In genomic region chr6:75300206-75300605, GRCh38 we compare ENCODE assay signal across 31 cellular contexts. TPM values are rescaled to one million over a fixed set of nuclear protein-coding genes. Genes with fewer than 3 reads are reported as not detected.
A peak's percentile ranks its signal among the peaks of the same experiment; 100 is the strongest.
DNase-seq lines count a peak whose midpoint lies in the region; ATAC-seq and TF ChIP-seq lines count a peak whose summit lies in the region.
"Had no signal": no experiment of that assay in that cellular context is flagged by ENCODE, and none has a peak within 500 bp of the region (broad histone marks: within the 10 kb centered on the region; RNA-seq: fewer than 3 reads in every experiment).

No MANE protein-coding gene starts in this region.

- H3K4me2 ChIP-seq in GM23338 (peak overlapping the region; percentile 28; the same call in 1 of the 2 replicates), mesendoderm (ENCODE audit: low read length) (no peak overlapping the region)

- H3K27me3 ChIP-seq in GM23338 (ENCODE audit: insufficient read depth) = no peaks in the 10 kb centered on the region
- H3K27me3 ChIP-seq in mesendoderm (ENCODE audit: insufficient read depth, low read length, poor library complexity) = no peaks in the 10 kb centered on the region
- no peaks in the 10 kb centered on the region for H3K27me3 ChIP-seq in stomach
- no peaks in the 10 kb centered on the region; the same call in 1 of the 2 replicates for H3K27me3 ChIP-seq in SJCRH30
- H3K27me3 ChIP-seq: adrenal gland, body of pancreas had no signal

- H3K9me3 Mint-ChIP-seq in GM23338 = no peaks in the 10 kb centered on the region
- no peaks in the 10 kb centered on the region for H3K9me3 Mint-ChIP-seq in chondrocyte (ENCODE audit: low read depth)
- H3K9me3 Mint-ChIP-seq: activated CD4-positive, alpha-beta memory T cell treated with anti-CD3 and anti-CD28 coated beads, Interleukin-2, amount 10 ng/mL, durations not matched to agents 7 days and 5 days; activated naive CD4-positive, alpha-beta T cell treated with anti-CD3 and anti-CD28 coated beads, Interleukin-2, amount 10 ng/mL, durations not matched to agents 7 days and 5 days; activated T-helper 1 cell treated with anti-CD3 and anti-CD28 coated beads, Interleukin-12 subunit alpha, Interleukin-12 subunit beta, Interleukin-2, Interleukin-4 antibody, amounts not matched to agents 30 ng/mL and 10 ng/mL and 1 ng/mL, durations not matched to agents 14 hours and 24 hours and 36 hours; immature natural killer cell; naive thymus-derived CD4-positive, alpha-beta T cell had no signal

- no peaks in the 10 kb centered on the region for H3K79me1 ChIP-seq in mesendoderm (ENCODE audit: low read length)

- no peak overlapping the region for H3K4me3 Mint-ChIP-seq in GM23338
- no peak overlapping the region for H3K4me3 Mint-ChIP-seq in chondrocyte (ENCODE audit: unreplicated experiment)
- H3K4me3 Mint-ChIP-seq: activated CD4-positive, alpha-beta memory T cell treated with anti-CD3 and anti-CD28 coated beads, Interleukin-2, amount 10 ng/mL, durations not matched to agents 7 days and 5 days; activated naive CD4-positive, alpha-beta T cell treated with anti-CD3 and anti-CD28 coated beads, Interleukin-2, amount 10 ng/mL, durations not matched to agents 7 days and 5 days; activated T-helper 1 cell treated with anti-CD3 and anti-CD28 coated beads, Interleukin-12 subunit alpha, Interleukin-12 subunit beta, Interleukin-2, Interleukin-4 antibody, amounts not matched to agents 30 ng/mL and 10 ng/mL and 1 ng/mL, durations not matched to agents 14 hours and 24 hours and 36 hours; immature natural killer cell; naive thymus-derived CD4-positive, alpha-beta T cell had no signal

- H3K9me3 ChIP-seq in stomach = no peaks in the 10 kb centered on the region
- H3K9me3 ChIP-seq in SJCRH30 (replicated peaks) = no peaks in the 10 kb centered on the region
- H3K9me3 ChIP-seq: adrenal gland had no signal

- no CpG with 5 or more reads among the region's 2 CpGs for WGBS in mesendoderm (ENCODE audit: extremely low coverage, insufficient coverage, low lambda C conversion rate)
- WGBS in stomach, 5 donors = 52 to 60% (median 55%) methylated on average over 2 of the region's 2 CpGs

- no peak for TF ChIP-seq CTCF in GM23338 (conservative IDR thresholded peaks at IDR 0.05; ENCODE audit: low read depth in 2 of 2)
- TF ChIP-seq CTCF in chondrocyte (IDR thresholded peaks at IDR 0.05) = no peak
- TF ChIP-seq CTCF in stomach (IDR thresholded peaks at IDR 0.05) = no peak

- no peak overlapping the region for H3K56ac ChIP-seq in mesendoderm (ENCODE audit: low read length)

- H3K27ac Mint-ChIP-seq in GM23338 = peak overlapping the region; percentile 60
- H3K27ac Mint-ChIP-seq in chondrocyte (ENCODE audit: unreplicated experiment) = peak overlapping the region; percentile 94
- H3K27ac Mint-ChIP-seq: activated CD4-positive, alpha-beta memory T cell treated with anti-CD3 and anti-CD28 coated beads, Interleukin-2, amount 10 ng/mL, durations not matched to agents 7 days and 5 days; activated naive CD4-positive, alpha-beta T cell treated with anti-CD3 and anti-CD28 coated beads, Interleukin-2, amount 10 ng/mL, durations not matched to agents 7 days and 5 days; activated T-helper 1 cell treated with anti-CD3 and anti-CD28 coated beads, Interleukin-12 subunit alpha, Interleukin-12 subunit beta, Interleukin-2, Interleukin-4 antibody, amounts not matched to agents 30 ng/mL and 10 ng/mL and 1 ng/mL, durations not matched to agents 14 hours and 24 hours and 36 hours; immature natural killer cell; naive thymus-derived CD4-positive, alpha-beta T cell had no signal

- H3F3A ChIP-seq in GM23338 (replicated peaks; ENCODE audit: low read depth) = no peaks in the 10 kb centered on the region

- no peak overlapping the region for H3K18ac ChIP-seq in mesendoderm (ENCODE audit: low read length)

- H2AK5ac ChIP-seq in mesendoderm (ENCODE audit: low read length) = no peak overlapping the region

- DNase-seq in GM23338 (ENCODE audit: low spot score) (no peak), chondrocyte (ENCODE audit: low spot score) (no peak), mesendoderm (peak; percentile 18), stomach (no peak), SJCRH30 (no peak), SHP77 (lab: John Stamatoyannopoulos, UW) (no peak), germinal center (ENCODE audit: low spot score) (no peak)
- DNase-seq: activated CD4-positive, alpha-beta memory T cell treated with anti-CD3 and anti-CD28 coated beads, Interleukin-2, amount 10 ng/mL, durations not matched to agents 7 days and 5 days; activated CD4-positive, CD25-positive, alpha-beta regulatory T cell treated with anti-CD3 and anti-CD28 coated beads, Interleukin-2, amount 50 U/mL, for 72 hours; activated CD8-positive, alpha-beta memory T cell treated with anti-CD3 and anti-CD28 coated beads, Interleukin-2, amount 50 U/mL, for 48 hours; activated naive CD4-positive, alpha-beta T cell treated with anti-CD3 and anti-CD28 coated beads, Interleukin-2, amount 10 ng/mL, durations not matched to agents 7 days and 5 days; adrenal gland; body of pancreas; Calu3; DMS79 treated with DMSO at 0.1 percent for 48 hours; GF-D8; immature natural killer cell; left colon; MM.1S; naive thymus-derived CD4-positive, alpha-beta T cell; NCI-H1436; NCI-H2081 treated with DMSO at 0.1 percent for 48 hours; NCI-H226; occipital lobe; SHP77 treated with DMSO at 0.1 percent for 48 hours; stimulated activated CD4-positive, alpha-beta T cell treated with anti-CD3 and anti-CD28 coated beads, Interleukin-15, amount 100 ng/mL, for 24 hours; stimulated activated CD4-positive, alpha-beta T cell treated with anti-CD3 and anti-CD28 coated beads, Interleukin-4, amount 100 ng/mL, for 4 hours; trophoblast cell had no signal

- H3K36me3 ChIP-seq in GM23338 (ENCODE audit: insufficient read depth) (no peaks in the 10 kb centered on the region), mesendoderm (ENCODE audit: control insufficient read depth, insufficient read depth, low read length) (no peaks in the 10 kb centered on the region), stomach (no peaks in the 10 kb centered on the region), SJCRH30 (no peaks in the 10 kb centered on the region)
- H3K36me3 ChIP-seq: adrenal gland had no signal

- H4K8ac ChIP-seq in mesendoderm (ENCODE audit: low read depth, low read length) = no peak overlapping the region

- no peaks in the 10 kb centered on the region for H3K36me3 Mint-ChIP-seq in GM23338 (ENCODE audit: low read depth)
- H3K36me3 Mint-ChIP-seq in chondrocyte (ENCODE audit: low read depth) = no peaks in the 10 kb centered on the region
- H3K36me3 Mint-ChIP-seq: activated naive CD4-positive, alpha-beta T cell treated with anti-CD3 and anti-CD28 coated beads, Interleukin-2, amount 10 ng/mL, durations not matched to agents 7 days and 5 days; immature natural killer cell; naive thymus-derived CD4-positive, alpha-beta T cell had no signal

- no peak overlapping the region for H3K23ac ChIP-seq in mesendoderm (ENCODE audit: low read length)

- H3K27ac ChIP-seq in GM23338 (ENCODE audit: low read depth) (no peak overlapping the region), mesendoderm (ENCODE audit: low read depth, low read length) (no peak overlapping the region), stomach (peak overlapping the region in 4 of 5 donors; percentile 15 to 44 (median 18)), SJCRH30 (no peak overlapping the region)
- H3K27ac ChIP-seq: adrenal gland, body of pancreas had no signal

- intact Hi-C loops in stomach (cut with DNase I; ENCODE audit: low total_unique reads) = no loop called here

- no peak overlapping the region for H2BK5ac ChIP-seq in mesendoderm (ENCODE audit: low read length)

- no peak for TF ChIP-seq POLR2A in stomach (IDR thresholded peaks at IDR 0.05)

- ATAC-seq in GM23338 (peak; percentile 66), GM18868 (IDR thresholded peaks at IDR 0.05; ENCODE audit: unreplicated experiment) (no peak)
- ATAC-seq: body of pancreas; left colon; naive thymus-derived CD4-positive, alpha-beta T cell; Panc1 had no signal

- no peak overlapping the region for H4K5ac ChIP-seq in mesendoderm (ENCODE audit: low read length)

- H3K4me1 Mint-ChIP-seq in GM23338 = peaks cover 13% of the 10 kb centered on the region
- peaks cover 18% of the 10 kb centered on the region for H3K4me1 Mint-ChIP-seq in chondrocyte (ENCODE audit: low read depth)
- H3K4me1 Mint-ChIP-seq: activated CD4-positive, alpha-beta memory T cell treated with anti-CD3 and anti-CD28 coated beads, Interleukin-2, amount 10 ng/mL, durations not matched to agents 7 days and 5 days; activated naive CD4-positive, alpha-beta T cell treated with anti-CD3 and anti-CD28 coated beads, Interleukin-2, amount 10 ng/mL, durations not matched to agents 7 days and 5 days; immature natural killer cell had no signal

- H2AFZ ChIP-seq in GM23338 = no peak overlapping the region

- H2BK15ac ChIP-seq in mesendoderm (replicated peaks; ENCODE audit: low read depth) = no peak overlapping the region

- H3K27me3 Mint-ChIP-seq in GM23338 (ENCODE audit: insufficient read depth, low read depth, poor library complexity) = no peaks in the 10 kb centered on the region
- no peaks in the 10 kb centered on the region for H3K27me3 Mint-ChIP-seq in chondrocyte (ENCODE audit: low read depth)
- H3K27me3 Mint-ChIP-seq: activated naive CD4-positive, alpha-beta T cell treated with anti-CD3 and anti-CD28 coated beads, Interleukin-2, amount 10 ng/mL, durations not matched to agents 7 days and 5 days had no signal

- H2BK120ac ChIP-seq in mesendoderm (ENCODE audit: low read depth, low read length) = no peak overlapping the region

- peaks cover 11% of the 10 kb centered on the region for H3K4me1 ChIP-seq in GM23338 (ENCODE audit: insufficient read depth)
- peaks cover 2% of the 10 kb centered on the region for H3K4me1 ChIP-seq in mesendoderm (ENCODE audit: control insufficient read depth, low read depth, low read length)
- peaks cover 0 to 20% (median 12%) of the 10 kb centered on the region in 4 donors for H3K4me1 ChIP-seq in stomach
- H3K4me1 ChIP-seq in SJCRH30 = no peaks in the 10 kb centered on the region
- H3K4me1 ChIP-seq: adrenal gland, body of pancreas had no signal

- H3K79me2 ChIP-seq in GM23338 (replicated peaks; ENCODE audit: insufficient read depth) (no peaks in the 10 kb centered on the region), mesendoderm (ENCODE audit: control insufficient read depth, insufficient read depth, low read length) (no peaks in the 10 kb centered on the region)

- no peak overlapping the region for H3K4me3 ChIP-seq in GM23338
- H3K4me3 ChIP-seq in mesendoderm (ENCODE audit: low read length) = no peak overlapping the region
- no peak overlapping the region for H3K4me3 ChIP-seq in stomach
- H3K4me3 ChIP-seq in SJCRH30 = no peak overlapping the region
- H3K4me3 ChIP-seq: adrenal gland, body of pancreas had no signal

- no peak overlapping the region for H3K4ac ChIP-seq in mesendoderm (ENCODE audit: low read depth, low read length)

- no peak overlapping the region for H3K9ac ChIP-seq in mesendoderm (ENCODE audit: low read length)

- no peak for TF ChIP-seq EP300 in stomach (IDR thresholded peaks at IDR 0.05)

- no peaks in the 10 kb centered on the region for H3K9me2 ChIP-seq in GM23338 (ENCODE audit: insufficient read depth)

- H4K20me1 ChIP-seq in GM23338 (replicated peaks; ENCODE audit: insufficient read depth) = no peaks in the 10 kb centered on the region

RNA-seq across cellular contexts. Expression of gene TMEM30A, which starts 15.6 kb away (rescaled TPM):
- 99.9 and 101 TPM in 2 replicates for total RNA-seq in GM23338 (2014; rRNA removed; shearing (Covaris generic))
- polyA plus RNA-seq in GM23338 (2016; fragmentation: Nextera tagmentation; extraction: Ambion mirVana) (52.6 and 61.7 TPM in 2 replicates), stomach (10 to 100 TPM; 15.7 to 28.3 (median 26.0) TPM)
- total RNA-seq in chondrocyte (146 to 189 TPM (median 154 TPM) in 3 replicates), stomach (100 to 1,000 TPM in 1 of 5 donors, 10 to 100 TPM in 3, 1 to 10 TPM in 1; 5.2 to 175 (median 72.8) TPM)
- polyA plus RNA-seq in mesendoderm (2013, experiment 1 of 2) = 28.7 TPM
- 27.8 TPM for polyA plus RNA-seq in mesendoderm (2013, experiment 2 of 2)
- 63.1 and 70.3 TPM in 2 replicates for total RNA-seq in SJCRH30 (2014; rRNA removed; shearing (Covaris generic))

RNA-seq across cellular contexts. Expression of gene COX7A2, which starts 56.6 kb away (rescaled TPM):
- total RNA-seq in GM23338 (2014; rRNA removed; shearing (Covaris generic)) = 93.7 and 109 TPM in 2 replicates
- polyA plus RNA-seq in GM23338 (2016; fragmentation: Nextera tagmentation; extraction: Ambion mirVana) (963 and 996 TPM in 2 replicates), stomach (1,000 to 10,000 TPM in 1 of 3 donors, 100 to 1,000 TPM in 2; 566 to 1,513 (median 657) TPM)
- total RNA-seq in chondrocyte (302 to 311 TPM (median 303 TPM) in 3 replicates), stomach (1,000 to 10,000 TPM in 1 of 5 donors, 100 to 1,000 TPM in 3, 10 to 100 TPM in 1; 27.8 to 1,121 (median 184) TPM)
- polyA plus RNA-seq in mesendoderm (2013, experiment 1 of 2) = 938 TPM
- 911 TPM for polyA plus RNA-seq in mesendoderm (2013, experiment 2 of 2)
- total RNA-seq in SJCRH30 (2014; rRNA removed; shearing (Covaris generic)) = 192 and 254 TPM in 2 replicates

Comparison
In these comparisons a context has a peak if more than half of its experiments do, and no peak if none do; other contexts are left out.
1. H3K27ac ChIP-seq: peak in stomach (4 of 5); none in GM23338 (single experiment), mesendoderm (single experiment) and SJCRH30 (single experiment).